In genomic region chr1:203326830-203327683, GRCh38 we compare ENCODE assay signal across 8 cellular contexts. TPM values are rescaled to one million over a fixed set of nuclear protein-coding genes. Genes with fewer than 3 reads are reported as not detected.
DNase-seq lines count a peak whose midpoint lies in the region; ATAC-seq, FAIRE-seq and TF ChIP-seq lines count a peak whose summit lies in the region.

No MANE protein-coding gene starts in this region.

- WGBS in psoas muscle, 3 donors = 6 to 8% (median 7%) methylated on average over 40 to 49 of the region's 49 CpGs

- TF ChIP-seq CTCF in GM13976 (IDR thresholded peaks at IDR 0.05; ENCODE audit: borderline replicate concordance, control extremely low read depth, extremely low read depth, insufficient read depth, missing control alignments) (no peak), left ventricle myocardium inferior (IDR thresholded peaks at IDR 0.05; ENCODE audit: borderline replicate concordance) (no peak), psoas muscle (IDR thresholded peaks at IDR 0.05) (no peak)

- in situ Hi-C loops in GM13976 (cut with MboI; ENCODE audit: low sequenced_read_pairs, unreplicated experiment) = no loop called here

- H3K9me3 ChIP-seq in left ventricle myocardium inferior (replicated peaks) (no peaks in the 10 kb centered on the region), psoas muscle (no peaks in the 10 kb centered on the region)

- no peaks in the 10 kb centered on the region for H3K36me3 ChIP-seq in left ventricle myocardium inferior
- H3K36me3 ChIP-seq in psoas muscle (ENCODE audit: insufficient read depth in 1 of 2, low read depth in 1 of 2) = no peaks in the 10 kb centered on the region

- no peak for FAIRE-seq in urothelium cell line (lab: Jason Lieb, UNC)

- DNase-seq in GM13976 (ENCODE audit: low spot score) (peak; percentile 96), NCI-H146 (lab: John Stamatoyannopoulos, UW) (peak; percentile 96), T-helper 1 cell (peak; percentile 91 to 96 (median 93)), amniotic stem cell (lab: John Stamatoyannopoulos, UW) (peak; percentile 88), left ventricle myocardium inferior (peak; percentile 93), psoas muscle (peak; percentile 95 to 96), urothelium cell line (ENCODE audit: low spot score) (peak; percentile 98)

- ATAC-seq in HG02870 (IDR thresholded peaks at IDR 0.05; ENCODE audit: unreplicated experiment) (peak; percentile 61), psoas muscle (peak; percentile 93 to 96 (median 95))

- peak overlapping the region; percentile 69 for H3K4me3 ChIP-seq in left ventricle myocardium inferior
- peak overlapping the region; percentile 74 for H3K4me3 ChIP-seq in psoas muscle

- H3K4me1 ChIP-seq in left ventricle myocardium inferior (peaks cover 63% of the 10 kb centered on the region), psoas muscle (peaks cover 29% of the 10 kb centered on the region)

- H3K27me3 ChIP-seq in left ventricle myocardium inferior (ENCODE audit: low read depth) (no peaks in the 10 kb centered on the region), psoas muscle (ENCODE audit: insufficient read depth in 3 of 3, low read length in 2 of 3) (no peaks in the 10 kb centered on the region)

- H3K27ac ChIP-seq in left ventricle myocardium inferior (replicated peaks) (peak overlapping the region; percentile 95), psoas muscle (peak overlapping the region; percentile 91)

- intact Hi-C loops in left ventricle myocardium inferior (cut with micrococcal nuclease) (no loop called here), psoas muscle (cut with DNase I) (loop anchor here in 1 of 2 donors (1.0 kb wide), 1 partner anchor 54 kb away; no protein-coding TSS in a partner anchor)

RNA-seq across cellular contexts. Expression of gene BTG2, which starts 21.7 kb away (rescaled TPM):
- total RNA-seq in left ventricle myocardium inferior = 73.7 TPM
- 100 to 1,000 TPM in 3 of 4 donors, 10 to 100 TPM in 1; 83.0 to 360 (median 224) TPM for total RNA-seq in psoas muscle
- polyA plus RNA-seq in psoas muscle = 100 to 1,000 TPM in 1 of 3 donors, 10 to 100 TPM in 2; 17.6 to 119 (median 60.4) TPM

RNA-seq across cellular contexts. Expression of gene FMOD, which starts 23.9 kb away (rescaled TPM):
- total RNA-seq in left ventricle myocardium inferior (11.2 TPM), psoas muscle (1 to 10 TPM; 3.6 to 9.6 (median 5.8) TPM)
- 1 to 10 TPM; 3.0 to 4.6 (median 3.8) TPM for polyA plus RNA-seq in psoas muscle

Comparison
In these comparisons a context has a peak if more than half of its experiments do, and no peak if none do; other contexts are left out.
1. Peak in every context shown above with its lines: DNase-seq, ATAC-seq, H3K4me3 ChIP-seq and H3K27ac ChIP-seq.